Comparison of ENCODE assay signal across 37 cellular contexts in genomic region chr18:28826062-28826565, GRCh38.
"Had no signal": no experiment of that assay in that cellular context is flagged by ENCODE, and none has a peak within 500 bp of the region (broad histone marks: within the 10 kb centered on the region; RNA-seq: fewer than 3 reads in every experiment).

No MANE protein-coding gene starts in this region.

- H3K9me3 ChIP-seq: body of pancreas, breast epithelium had no signal

- H3K27ac ChIP-seq: adrenal gland, ascending aorta, body of pancreas, brain microvascular endothelial cell, breast epithelium, cardiac muscle cell had no signal

- H3K4me3 ChIP-seq: adrenal gland, ascending aorta, body of pancreas, breast epithelium, cardiac muscle cell had no signal

- ATAC-seq: activated naive CD4-positive, alpha-beta T cell treated with anti-CD3 and anti-CD28 coated beads, Interleukin-2, amount 50 U/mL, for 72 hours; activated naive CD8-positive, alpha-beta T cell treated with anti-CD3 and anti-CD28 coated beads, Interleukin-2, amount 50 U/mL, for 24 hours; activated T-cell treated with anti-CD3 and anti-CD28 coated beads, Interleukin-2, amount 50 U/mL, for 4 hours; activated T-cell treated with anti-CD3 and anti-CD28 coated beads, Interleukin-2, amount 50 U/mL, for 72 hours; activated T-helper 17 cell treated with anti-CD3 and anti-CD28 coated beads, Interleukin-2, amount 50 U/mL, for 72 hours; body of pancreas had no signal

- H3K4me3 Mint-ChIP-seq: activated naive CD4-positive, alpha-beta T cell treated with anti-CD3 and anti-CD28 coated beads for 36 hours; activated naive CD4-positive, alpha-beta T cell treated with anti-CD3 and anti-CD28 coated beads, Interleukin-2, amount 10 ng/mL, durations not matched to agents 7 days and 5 days; activated naive CD4-positive, alpha-beta T cell treated with anti-CD3 and anti-CD28 coated beads, Interleukin-2, amount 50 U/mL, for 24 hours; activated naive CD8-positive, alpha-beta T cell; activated naive CD8-positive, alpha-beta T cell treated with anti-CD3 and anti-CD28 coated beads for 36 hours; activated naive CD8-positive, alpha-beta T cell treated with anti-CD3 and anti-CD28 coated beads, Interleukin-2, amount 10 ng/mL, durations not matched to agents 7 days and 5 days; activated naive CD8-positive, alpha-beta T cell treated with anti-CD3 and anti-CD28 coated beads, Interleukin-2, amount 50 U/mL, for 24 hours; activated T-cell treated with anti-CD3 and anti-CD28 coated beads, Interleukin-2, amount 50 U/mL, for 24 hours; activated T-cell treated with anti-CD3 and anti-CD28 coated beads, Interleukin-2, amount 50 U/mL, for 4 hours; activated T-cell treated with anti-CD3 and anti-CD28 coated beads, Interleukin-2, amount 50 U/mL, for 72 hours; activated T-helper 1 cell treated with anti-CD3 and anti-CD28 coated beads, Interleukin-12 subunit alpha, Interleukin-12 subunit beta, Interleukin-2, Interleukin-4 antibody, amounts not matched to agents 30 ng/mL and 10 ng/mL and 1 ng/mL, durations not matched to agents 14 hours and 24 hours and 36 hours; activated T-helper 17 cell treated with anti-CD3 and anti-CD28 coated beads, Interleukin-2, amount 50 U/mL, for 72 hours; central memory CD8-positive, alpha-beta T cell had no signal

- H3K36me3 Mint-ChIP-seq: activated naive CD4-positive, alpha-beta T cell treated with anti-CD3 and anti-CD28 coated beads, Interleukin-2, amount 10 ng/mL, durations not matched to agents 7 days and 5 days; activated naive CD4-positive, alpha-beta T cell treated with anti-CD3 and anti-CD28 coated beads, Interleukin-2, amount 50 U/mL, for 24 hours; activated naive CD4-positive, alpha-beta T cell treated with anti-CD3 and anti-CD28 coated beads, Interleukin-2, amount 50 U/mL, for 72 hours; activated naive CD8-positive, alpha-beta T cell; activated naive CD8-positive, alpha-beta T cell treated with anti-CD3 and anti-CD28 coated beads for 36 hours; activated naive CD8-positive, alpha-beta T cell treated with anti-CD3 and anti-CD28 coated beads, Interleukin-2, amount 10 ng/mL, durations not matched to agents 7 days and 5 days had no signal

- H3K27me3 ChIP-seq: adrenal gland, ascending aorta, body of pancreas, brain microvascular endothelial cell, breast epithelium, cardiac muscle cell had no signal

- DNase-seq: activated effector memory CD4-positive, alpha-beta T cell treated with anti-CD3 and anti-CD28 coated beads, Interleukin-2, amount 50 U/mL, for 16 hours; activated effector memory CD4-positive, alpha-beta T cell treated with Interleukin-2 at 50 U/mL for 16 hours; activated gamma-delta T cell; activated gamma-delta T cell treated with Interleukin-2 at 50 U/mL for 16 hours; activated naive CD4-positive, alpha-beta T cell; activated naive CD4-positive, alpha-beta T cell treated with anti-CD3 and anti-CD28 coated beads for 36 hours; activated naive CD4-positive, alpha-beta T cell treated with anti-CD3 and anti-CD28 coated beads, Interleukin-2, amount 10 ng/mL, durations not matched to agents 7 days and 5 days; activated naive CD4-positive, alpha-beta T cell treated with anti-CD3 and anti-CD28 coated beads, Interleukin-2, amount 50 U/mL, for 16 hours; activated naive CD4-positive, alpha-beta T cell treated with Interleukin-2 at 50 U/mL for 16 hours; activated naive CD8-positive, alpha-beta T cell treated with anti-CD3 and anti-CD28 coated beads for 36 hours; activated naive CD8-positive, alpha-beta T cell treated with anti-CD3 and anti-CD28 coated beads, Interleukin-2, amount 10 ng/mL, durations not matched to agents 7 days and 5 days; activated naive CD8-positive, alpha-beta T cell treated with anti-CD3 and anti-CD28 coated beads, Interleukin-2, amount 50 U/mL, for 24 hours; activated T-cell treated with anti-CD3 and anti-CD28 coated beads for 4 hours; activated T-cell treated with anti-CD3 and anti-CD28 coated beads, Interleukin-2, amount 50 U/mL, for 1 hour; activated T-cell treated with anti-CD3 and anti-CD28 coated beads, Interleukin-2, amount 50 U/mL, for 24 hours; activated T-cell treated with anti-CD3 and anti-CD28 coated beads, Interleukin-2, amount 50 U/mL, for 4 hours; activated T-cell treated with anti-CD3 and anti-CD28 coated beads, Interleukin-2, amount 50 U/mL, for 48 hours; activated T-cell treated with anti-CD3 and anti-CD28 coated beads, Interleukin-2, amount 50 U/mL, for 72 hours; adrenal gland; amniotic stem cell; amygdala; anterior cingulate cortex; aorta; body of pancreas; brain microvascular endothelial cell; central memory CD4-positive, alpha-beta T cell; cerebellar nuclear complex had no signal

- H3K4me1 Mint-ChIP-seq: activated naive CD4-positive, alpha-beta T cell treated with anti-CD3 and anti-CD28 coated beads, Interleukin-2, amount 10 ng/mL, durations not matched to agents 7 days and 5 days; activated naive CD4-positive, alpha-beta T cell treated with anti-CD3 and anti-CD28 coated beads, Interleukin-2, amount 50 U/mL, for 24 hours; activated naive CD8-positive, alpha-beta T cell treated with anti-CD3 and anti-CD28 coated beads for 36 hours; activated naive CD8-positive, alpha-beta T cell treated with anti-CD3 and anti-CD28 coated beads, Interleukin-2, amount 10 ng/mL, durations not matched to agents 7 days and 5 days; activated naive CD8-positive, alpha-beta T cell treated with anti-CD3 and anti-CD28 coated beads, Interleukin-2, amount 50 U/mL, for 24 hours; activated T-helper 17 cell treated with anti-CD3 and anti-CD28 coated beads, Interleukin-2, amount 50 U/mL, for 72 hours; central memory CD8-positive, alpha-beta T cell had no signal

- H3K36me3 ChIP-seq: adrenal gland, ascending aorta, brain microvascular endothelial cell, breast epithelium, cardiac muscle cell had no signal

- H3K27ac Mint-ChIP-seq: activated naive CD4-positive, alpha-beta T cell treated with anti-CD3 and anti-CD28 coated beads for 36 hours; activated naive CD4-positive, alpha-beta T cell treated with anti-CD3 and anti-CD28 coated beads, Interleukin-2, amount 10 ng/mL, durations not matched to agents 7 days and 5 days; activated naive CD4-positive, alpha-beta T cell treated with anti-CD3 and anti-CD28 coated beads, Interleukin-2, amount 50 U/mL, for 24 hours; activated naive CD4-positive, alpha-beta T cell treated with anti-CD3 and anti-CD28 coated beads, Interleukin-2, amount 50 U/mL, for 72 hours; activated naive CD8-positive, alpha-beta T cell; activated naive CD8-positive, alpha-beta T cell treated with anti-CD3 and anti-CD28 coated beads for 36 hours; activated naive CD8-positive, alpha-beta T cell treated with anti-CD3 and anti-CD28 coated beads, Interleukin-2, amount 10 ng/mL, durations not matched to agents 7 days and 5 days; activated naive CD8-positive, alpha-beta T cell treated with anti-CD3 and anti-CD28 coated beads, Interleukin-2, amount 50 U/mL, for 24 hours; activated T-cell treated with anti-CD3 and anti-CD28 coated beads, Interleukin-2, amount 50 U/mL, for 24 hours; activated T-cell treated with anti-CD3 and anti-CD28 coated beads, Interleukin-2, amount 50 U/mL, for 72 hours; activated T-helper 1 cell treated with anti-CD3 and anti-CD28 coated beads, Interleukin-12 subunit alpha, Interleukin-12 subunit beta, Interleukin-2, Interleukin-4 antibody, amounts not matched to agents 30 ng/mL and 10 ng/mL and 1 ng/mL, durations not matched to agents 14 hours and 24 hours and 36 hours; activated T-helper 17 cell treated with anti-CD3 and anti-CD28 coated beads, Interleukin-2, amount 50 U/mL, for 72 hours; activated T-helper 2 cell treated with anti-CD3 and anti-CD28 coated beads, Interferon-gamma antibody, Interleukin-2, Interleukin-4, amounts not matched to agents 10 μg/mL and 5 μg/mL and 100 μg/mL, durations not matched to agents 14 hours and 24 hours and 36 hours had no signal

- H3K4me1 ChIP-seq: adrenal gland, ascending aorta, body of pancreas, breast epithelium had no signal

- H3K27me3 Mint-ChIP-seq: activated naive CD4-positive, alpha-beta T cell treated with anti-CD3 and anti-CD28 coated beads, Interleukin-2, amount 10 ng/mL, durations not matched to agents 7 days and 5 days; activated naive CD4-positive, alpha-beta T cell treated with anti-CD3 and anti-CD28 coated beads, Interleukin-2, amount 50 U/mL, for 24 hours; activated naive CD8-positive, alpha-beta T cell; activated naive CD8-positive, alpha-beta T cell treated with anti-CD3 and anti-CD28 coated beads for 36 hours; activated naive CD8-positive, alpha-beta T cell treated with anti-CD3 and anti-CD28 coated beads, Interleukin-2, amount 10 ng/mL, durations not matched to agents 7 days and 5 days; activated naive CD8-positive, alpha-beta T cell treated with anti-CD3 and anti-CD28 coated beads, Interleukin-2, amount 50 U/mL, for 24 hours; activated T-cell treated with anti-CD3 and anti-CD28 coated beads, Interleukin-2, amount 50 U/mL, for 24 hours; activated T-helper 17 cell treated with anti-CD3 and anti-CD28 coated beads, Interleukin-2, amount 50 U/mL, for 72 hours; central memory CD8-positive, alpha-beta T cell had no signal
